ENCODE assay signal across 27 cellular contexts in the genomic region with DNA sequence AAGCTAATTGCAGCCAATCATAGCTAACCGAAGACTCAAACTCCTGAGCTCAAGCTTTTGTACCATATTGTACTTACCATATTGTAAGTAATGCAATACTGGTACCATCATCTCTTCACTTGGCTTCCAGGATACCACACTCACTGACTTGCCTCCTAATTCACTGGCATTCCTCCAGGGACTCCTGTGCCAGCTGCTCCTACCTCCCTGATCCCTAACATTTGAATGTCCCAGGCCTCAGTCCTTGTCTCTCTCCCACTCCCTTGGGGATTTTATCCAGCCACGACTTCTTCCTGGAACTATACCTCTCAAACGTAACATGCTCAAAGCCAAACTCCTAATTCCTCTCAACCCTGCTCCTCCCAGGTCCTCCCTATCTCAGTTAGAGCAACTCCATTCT. TPM values are rescaled to one million over a fixed set of nuclear protein-coding genes. Genes with fewer than 3 reads are reported as not detected.
A peak's percentile ranks its signal among the peaks of the same experiment; 100 is the strongest.
DNase-seq lines count a peak whose midpoint lies in the region; ATAC-seq and TF ChIP-seq lines count a peak whose summit lies in the region.
"Had no signal": no experiment of that assay in that cellular context is flagged by ENCODE, and none has a peak within 500 bp of the region (broad histone marks: within the 10 kb centered on the region; RNA-seq: fewer than 3 reads in every experiment).

No MANE protein-coding gene starts in this region.

- no peak overlapping the region for H3K4me3 ChIP-seq in breast epithelium
- H3K4me3 ChIP-seq: esophagus muscularis mucosa, gastrocnemius medialis, lower lobe of right lung, thyroid gland had no signal

- H3K9me3 Mint-ChIP-seq in MCF 10A (ENCODE audit: unreplicated experiment): no peaks in the 10 kb centered on the region
- H3K9me3 Mint-ChIP-seq in stimulated activated effector memory CD8-positive, alpha-beta T cell treated with anti-CD3 and anti-CD28 coated beads, Interleukin-12 subunit alpha, Interleukin-12 subunit beta, amount 100 ng/mL, for 72 hours: no peaks in the 10 kb centered on the region
- H3K9me3 Mint-ChIP-seq: activated naive CD4-positive, alpha-beta T cell treated with anti-CD3 and anti-CD28 coated beads, Interleukin-2, amount 10 ng/mL, durations not matched to agents 7 days and 5 days; CD4-positive, CD25-positive, alpha-beta regulatory T cell; stimulated activated naive CD8-positive, alpha-beta T cell treated with anti-CD3 and anti-CD28 coated beads, Interleukin-15, Interleukin-2, amounts not matched to agents 100 ng/mL and 50 ng/mL, for 24 hours had no signal

- no peaks in the 10 kb centered on the region for H3K9me3 ChIP-seq in breast epithelium
- H3K9me3 ChIP-seq: esophagus muscularis mucosa, gastrocnemius medialis, lower lobe of right lung, neutrophil, thyroid gland had no signal

- intact Hi-C loops in MCF 10A (cut with micrococcal nuclease): no loop called here
- intact Hi-C loops in breast epithelium (cut with DNase I; ENCODE audit: low total_unique reads): no loop called here

- H3K27me3 ChIP-seq in breast epithelium: no peaks in the 10 kb centered on the region
- H3K27me3 ChIP-seq: esophagus muscularis mucosa, gastrocnemius medialis, neutrophil, thyroid gland had no signal

- no peak overlapping the region for H3K4me3 Mint-ChIP-seq in MCF 10A (ENCODE audit: unreplicated experiment)
- H3K4me3 Mint-ChIP-seq in stimulated activated effector memory CD8-positive, alpha-beta T cell treated with anti-CD3 and anti-CD28 coated beads, Interleukin-12 subunit alpha, Interleukin-12 subunit beta, amount 100 ng/mL, for 72 hours: no peak overlapping the region
- H3K4me3 Mint-ChIP-seq: activated CD8-positive, alpha-beta T cell treated with anti-CD3 and anti-CD28 coated beads, Interleukin-2, amount 10 ng/mL, durations not matched to agents 7 days and 5 days; activated naive CD4-positive, alpha-beta T cell treated with anti-CD3 and anti-CD28 coated beads, Interleukin-2, amount 10 ng/mL, durations not matched to agents 7 days and 5 days; CD4-positive, CD25-positive, alpha-beta regulatory T cell; stimulated activated naive CD8-positive, alpha-beta T cell treated with anti-CD3 and anti-CD28 coated beads, Interleukin-15, Interleukin-2, amounts not matched to agents 100 ng/mL and 50 ng/mL, for 24 hours had no signal

- peaks cover 9% of the 10 kb centered on the region for H3K4me1 Mint-ChIP-seq in MCF 10A (ENCODE audit: insufficient read depth, unreplicated experiment)
- H3K4me1 Mint-ChIP-seq in stimulated activated effector memory CD8-positive, alpha-beta T cell treated with anti-CD3 and anti-CD28 coated beads, Interleukin-12 subunit alpha, Interleukin-12 subunit beta, amount 100 ng/mL, for 72 hours: peaks cover 9% of the 10 kb centered on the region
- H3K4me1 Mint-ChIP-seq: activated naive CD4-positive, alpha-beta T cell treated with anti-CD3 and anti-CD28 coated beads, Interleukin-2, amount 10 ng/mL, durations not matched to agents 7 days and 5 days had no signal

- TF ChIP-seq CTCF in MCF 10A (IDR thresholded peaks at IDR 0.05; ENCODE audit: unreplicated experiment): no peak
- TF ChIP-seq CTCF in breast epithelium (IDR thresholded peaks at IDR 0.05): no peak
- TF ChIP-seq CTCF in GM10248 (IDR thresholded peaks at IDR 0.05; ENCODE audit: control extremely low read depth, extremely low read depth, low read depth, missing control alignments): no peak

- H3K27me3 Mint-ChIP-seq in MCF 10A (ENCODE audit: insufficient read depth, unreplicated experiment): no peaks in the 10 kb centered on the region
- H3K27me3 Mint-ChIP-seq: activated naive CD4-positive, alpha-beta T cell treated with anti-CD3 and anti-CD28 coated beads, Interleukin-2, amount 10 ng/mL, durations not matched to agents 7 days and 5 days; CD4-positive, CD25-positive, alpha-beta regulatory T cell; stimulated activated naive CD8-positive, alpha-beta T cell treated with anti-CD3 and anti-CD28 coated beads, Interleukin-15, Interleukin-2, amounts not matched to agents 100 ng/mL and 50 ng/mL, for 24 hours had no signal

- CTCF ChIA-PET in MCF 10A (lab: Yijun Ruan, JAX): interaction anchor here (1.1 kb wide), 1 partner anchor 273 kb away, joined by 3 read pairs; no protein-coding TSS in a partner anchor
- CTCF ChIA-PET in GM10248 (lab: Yijun Ruan, JAX): interaction anchor here (1.2 to 1.3 kb wide), 3 partner anchors 19 to 42 kb away, joined by 3 read pairs; no protein-coding TSS in a partner anchor

- no peak for TF ChIP-seq POLR2A in breast epithelium (IDR thresholded peaks at IDR 0.05)

- ATAC-seq in stimulated activated effector memory CD8-positive, alpha-beta T cell treated with anti-CD3 and anti-CD28 coated beads, Interleukin-12 subunit alpha, Interleukin-12 subunit beta, amount 100 ng/mL, for 72 hours: no peak
- ATAC-seq: activated CD4-positive, CD25-positive, alpha-beta regulatory T cell treated with anti-CD3 and anti-CD28 coated beads, Interleukin-2, amount 50 U/mL, for 24 hours; activated CD8-positive, alpha-beta T cell treated with anti-CD3 and anti-CD28 coated beads, Interleukin-2, amount 10 ng/mL, durations not matched to agents 7 days and 5 days; gastrocnemius medialis; lower lobe of right lung had no signal

- DNase-seq in MCF 10A (ENCODE audit: unreplicated experiment) (no peak), breast epithelium (ENCODE audit: low spot score in 2 of 2) (no peak), NCI-H2171 treated with DMSO at 0.1 percent for 48 hours (lab: John Stamatoyannopoulos, UW) (peak; percentile 98), cerebellum (ENCODE audit: low spot score) (peak; percentile 27), epidermal melanocyte (ENCODE audit: insufficient read length, low spot score) (no peak), DMS153 (lab: John Stamatoyannopoulos, UW) (no peak), GM10248 (ENCODE audit: extremely low spot score) (no peak)
- DNase-seq in stimulated activated effector memory CD8-positive, alpha-beta T cell treated with anti-CD3 and anti-CD28 coated beads, Interleukin-12 subunit alpha, Interleukin-12 subunit beta, amount 100 ng/mL, for 72 hours (ENCODE audit: low spot score in 2 of 2): no peak
- DNase-seq: activated CD8-positive, alpha-beta T cell treated with anti-CD3 and anti-CD28 coated beads, Interleukin-2, amount 10 ng/mL, durations not matched to agents 7 days and 5 days; activated naive CD4-positive, alpha-beta T cell treated with anti-CD3 and anti-CD28 coated beads, Interleukin-2, amount 10 ng/mL, durations not matched to agents 7 days and 5 days; activated T-cell treated with anti-CD3 and anti-CD28 coated beads, Interleukin-2, amount 50 U/mL, for 1 hour; CD4-positive, CD25-positive, alpha-beta regulatory T cell; DMS53; effector CD8-positive, alpha-beta T cell; gastrocnemius medialis; Karpas-422; lower lobe of right lung; NCI-H1092 treated with DMSO at 0.1 percent for 48 hours; NCI-H2029 treated with DMSO at 0.1 percent for 48 hours; NCI-H748 treated with DMSO at 0.1 percent for 48 hours; SHP77; stimulated activated CD4-positive, alpha-beta T cell treated with anti-CD3 and anti-CD28 coated beads, Interleukin-4, amount 100 ng/mL, for 1 hour; thyroid gland had no signal

- POLR2A ChIA-PET in MCF 10A (lab: Yijun Ruan, JAX) (interaction anchor here (0.6 to 1.4 kb wide), 2 partner anchors 15 to 938 kb away, joined by 3 to 7 read pairs; no protein-coding TSS in a partner anchor), GM10248 (lab: Yijun Ruan, JAX) (no interaction called here)

- peaks cover 68% of the 10 kb centered on the region for H3K36me3 Mint-ChIP-seq in MCF 10A (ENCODE audit: insufficient read depth, unreplicated experiment)
- peaks cover 99% of the 10 kb centered on the region for H3K36me3 Mint-ChIP-seq in stimulated activated effector memory CD8-positive, alpha-beta T cell treated with anti-CD3 and anti-CD28 coated beads, Interleukin-12 subunit alpha, Interleukin-12 subunit beta, amount 100 ng/mL, for 72 hours

- no TSS peak for BruUV-seq in MCF 10A (replicated peaks; lab: Mats Ljungman, UMichigan)

- no peaks in the 10 kb centered on the region for H3K4me1 ChIP-seq in breast epithelium
- H3K4me1 ChIP-seq: lower lobe of right lung, thyroid gland had no signal

- no peaks in the 10 kb centered on the region for H3K36me3 ChIP-seq in breast epithelium

- no peak overlapping the region for H3K27ac ChIP-seq in breast epithelium
- H3K27ac ChIP-seq: esophagus muscularis mucosa, gastrocnemius medialis, lower lobe of right lung, neutrophil, thyroid gland had no signal

- H3K27ac Mint-ChIP-seq in MCF 10A (ENCODE audit: low read depth, unreplicated experiment): peak overlapping the region; percentile 12
- H3K27ac Mint-ChIP-seq in stimulated activated effector memory CD8-positive, alpha-beta T cell treated with anti-CD3 and anti-CD28 coated beads, Interleukin-12 subunit alpha, Interleukin-12 subunit beta, amount 100 ng/mL, for 72 hours: peak overlapping the region; percentile 20
- H3K27ac Mint-ChIP-seq: activated CD8-positive, alpha-beta T cell treated with anti-CD3 and anti-CD28 coated beads, Interleukin-2, amount 10 ng/mL, durations not matched to agents 7 days and 5 days; activated naive CD4-positive, alpha-beta T cell treated with anti-CD3 and anti-CD28 coated beads, Interleukin-2, amount 10 ng/mL, durations not matched to agents 7 days and 5 days; stimulated activated naive CD8-positive, alpha-beta T cell treated with anti-CD3 and anti-CD28 coated beads, Interleukin-15, Interleukin-2, amounts not matched to agents 100 ng/mL and 50 ng/mL, for 24 hours had no signal

RNA-seq across cellular contexts. Expression of gene USP48, which starts 33.8 kb away (rescaled TPM):
- total RNA-seq in MCF 10A (2022) (60.2 and 64.8 TPM in 2 replicates), breast epithelium (10 to 100 TPM; 56.0 to 86.9 (median 74.7) TPM), cerebellum (69.0 TPM)

Comparison
In these comparisons a context has a peak if more than half of its experiments do, and no peak if none do; other contexts are left out.
1. DNase-seq: peak in NCI-H2171 treated with DMSO at 0.1 percent for 48 hours (single experiment) and cerebellum (single experiment); none in MCF 10A (single experiment), breast epithelium (0 of 2), stimulated activated effector memory CD8-positive, alpha-beta T cell treated with anti-CD3 and anti-CD28 coated beads, Interleukin-12 subunit alpha, Interleukin-12 subunit beta, amount 100 ng/mL, for 72 hours (0 of 2), epidermal melanocyte (single experiment), DMS153 (single experiment) and GM10248 (single experiment).